8 cellular contexts compared by ENCODE assay signal in the genomic region with DNA sequence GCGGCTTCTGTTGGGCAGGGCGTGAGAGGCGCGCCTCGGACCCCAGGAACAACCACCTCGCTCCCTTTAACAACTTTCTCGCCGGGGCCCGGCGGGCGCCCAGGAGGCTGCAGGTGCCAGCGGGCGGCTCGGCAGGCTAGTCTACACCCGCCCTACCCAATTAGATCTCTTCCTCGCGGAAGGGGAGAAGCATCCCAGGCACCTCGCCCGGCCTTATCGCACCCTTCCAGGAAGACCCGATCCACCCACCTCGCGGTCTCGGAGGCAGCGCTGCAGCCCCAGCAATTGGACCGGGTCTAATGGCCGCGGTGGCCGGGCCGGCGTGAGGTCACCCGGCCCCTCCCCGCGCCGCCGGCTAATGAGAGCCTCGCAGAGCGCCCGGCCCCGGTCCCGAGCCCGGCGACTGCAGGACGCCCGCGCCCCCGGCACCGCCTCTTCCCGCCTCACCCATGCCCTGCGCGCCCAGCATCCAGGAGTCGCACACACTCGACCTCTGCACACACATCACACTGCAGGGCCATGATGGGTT. TPM values are rescaled to one million over a fixed set of nuclear protein-coding genes. Genes with fewer than 3 reads are reported as not detected.
DNase-seq lines count a peak whose midpoint lies in the region; ATAC-seq and TF ChIP-seq lines count a peak whose summit lies in the region.

A gene (minus strand): TSS at position 298 of the 529 bp plus-strand sequence. CDS start 419 bp downstream, outside the sequence.

- H3K27me3 ChIP-seq in dorsolateral prefrontal cortex (no peaks in the 10 kb centered on the region), left lung (peaks cover 0 to 23% of the 10 kb centered on the region in 2 donors)

- no peak for TF ChIP-seq EP300 in Ishikawa (IDR thresholded peaks at IDR 0.05; ENCODE audit: borderline replicate concordance)

- peak in 21 of 56 donors; percentile 10 to 55 (median 24) for TF ChIP-seq CTCF in dorsolateral prefrontal cortex (IDR thresholded peaks at IDR 0.05 in 54 of 56, conservative IDR thresholded peaks at IDR 0.05 in 2 of 56; ENCODE audit: low read depth in 1 of 56, partially characterized antibody in 56 of 56)
- no peak for TF ChIP-seq CTCF in left lung (IDR thresholded peaks at IDR 0.05)
- TF ChIP-seq CTCF in RWPE1 (conservative IDR thresholded peaks at IDR 0.05; ENCODE audit: low read depth), result no peak

- CTCF ChIA-PET in RWPE1 (lab: Yijun Ruan, JAX), result interaction anchor here (0.5 kb wide), 1 partner anchor 12 kb away, joined by 3 read pairs; no protein-coding TSS in a partner anchor

- DNase-seq in NCI-H345 (lab: John Stamatoyannopoulos, UW), result peak; percentile 20
- DNase-seq in NCI-H345 treated with DMSO at 0.1 percent for 48 hours (lab: John Stamatoyannopoulos, UW; ENCODE audit: unreplicated experiment), result no peak
- DNase-seq in activated CD4-positive, CD25-positive, alpha-beta regulatory T cell treated with anti-CD3 and anti-CD28 coated beads, Interleukin-2, amount 50 U/mL, for 72 hours, result peak; percentile 58
- DNase-seq in dorsolateral prefrontal cortex, result peak; percentile 47 to 88 (median 76)
- DNase-seq in left lung, result peak; percentile 83 to 94
- peak; percentile 33 to 54 for DNase-seq in stimulated activated CD4-positive, alpha-beta T cell treated with anti-CD3 and anti-CD28 coated beads, Interleukin-2, amount 100 ng/mL, for 24 hours
- no peak for DNase-seq in RWPE1 (ENCODE audit: low spot score)

- H3K36me3 ChIP-seq in left lung, result no peaks in the 10 kb centered on the region

- intact Hi-C loops in dorsolateral prefrontal cortex (cut with DNase I), result loop anchor here (5.0 kb wide), 3 partner anchors 42 to 107 kb away; a partner anchor contains a TSS
- intact Hi-C loops in left lung (cut with DNase I), result no loop called here

- H3K9me3 ChIP-seq in left lung, result no peaks in the 10 kb centered on the region

- TF ChIP-seq RAD21 in Ishikawa (IDR thresholded peaks at IDR 0.05; ENCODE audit: low read depth), result 0 out of 2 replicates have a peak, but pooled peaks have one; percentile 1

- peak; percentile 95 for ATAC-seq in left lung

- H3K27ac ChIP-seq in dorsolateral prefrontal cortex, result peak within 1 kb of the TSS; percentile 74 to 100 (median 97)
- H3K27ac ChIP-seq in left lung, result peak within 1 kb of the TSS; percentile 76 to 84
- H3K27ac ChIP-seq in RWPE1, result no peak within 1 kb of the TSS

- H3K4me1 ChIP-seq in left lung, result peaks cover 4 to 53% of the 10 kb centered on the region in 2 donors

- POLR2A ChIA-PET in RWPE1 (lab: Yijun Ruan, JAX; ENCODE audit: low non-redundant PET), result no interaction called here

- H3K4me3 ChIP-seq in dorsolateral prefrontal cortex (peak within 1 kb of the TSS; percentile 59 to 97 (median 87)), left lung (peak within 1 kb of the TSS; percentile 73 to 81)

TF ChIP-seq in Ishikawa, 13 proteins besides CTCF, POLR2A, EP300 and RAD21:
- TF ChIP-seq, protein P1, sequence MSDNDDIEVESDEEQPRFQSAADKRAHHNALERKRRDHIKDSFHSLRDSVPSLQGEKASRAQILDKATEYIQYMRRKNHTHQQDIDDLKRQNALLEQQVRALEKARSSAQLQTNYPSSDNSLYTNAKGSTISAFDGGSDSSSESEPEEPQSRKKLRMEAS (IDR thresholded peaks at IDR 0.05), result no peak
- no peak for TF ChIP-seq TAF1 (IDR thresholded peaks at IDR 0.05; ENCODE audit: low read depth)
- TF ChIP-seq CREB1 (IDR thresholded peaks at IDR 0.05; ENCODE audit: low read depth), result no peak
- TF ChIP-seq, protein P2, sequence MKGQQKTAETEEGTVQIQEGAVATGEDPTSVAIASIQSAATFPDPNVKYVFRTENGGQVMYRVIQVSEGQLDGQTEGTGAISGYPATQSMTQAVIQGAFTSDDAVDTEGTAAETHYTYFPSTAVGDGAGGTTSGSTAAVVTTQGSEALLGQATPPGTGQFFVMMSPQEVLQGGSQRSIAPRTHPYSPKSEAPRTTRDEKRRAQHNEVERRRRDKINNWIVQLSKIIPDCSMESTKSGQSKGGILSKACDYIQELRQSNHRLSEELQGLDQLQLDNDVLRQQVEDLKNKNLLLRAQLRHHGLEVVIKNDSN (IDR thresholded peaks at IDR 0.05), result no peak
- no peak for TF ChIP-seq TCF12 (IDR thresholded peaks at IDR 0.05; ENCODE audit: low read depth)
- TF ChIP-seq, protein P3, sequence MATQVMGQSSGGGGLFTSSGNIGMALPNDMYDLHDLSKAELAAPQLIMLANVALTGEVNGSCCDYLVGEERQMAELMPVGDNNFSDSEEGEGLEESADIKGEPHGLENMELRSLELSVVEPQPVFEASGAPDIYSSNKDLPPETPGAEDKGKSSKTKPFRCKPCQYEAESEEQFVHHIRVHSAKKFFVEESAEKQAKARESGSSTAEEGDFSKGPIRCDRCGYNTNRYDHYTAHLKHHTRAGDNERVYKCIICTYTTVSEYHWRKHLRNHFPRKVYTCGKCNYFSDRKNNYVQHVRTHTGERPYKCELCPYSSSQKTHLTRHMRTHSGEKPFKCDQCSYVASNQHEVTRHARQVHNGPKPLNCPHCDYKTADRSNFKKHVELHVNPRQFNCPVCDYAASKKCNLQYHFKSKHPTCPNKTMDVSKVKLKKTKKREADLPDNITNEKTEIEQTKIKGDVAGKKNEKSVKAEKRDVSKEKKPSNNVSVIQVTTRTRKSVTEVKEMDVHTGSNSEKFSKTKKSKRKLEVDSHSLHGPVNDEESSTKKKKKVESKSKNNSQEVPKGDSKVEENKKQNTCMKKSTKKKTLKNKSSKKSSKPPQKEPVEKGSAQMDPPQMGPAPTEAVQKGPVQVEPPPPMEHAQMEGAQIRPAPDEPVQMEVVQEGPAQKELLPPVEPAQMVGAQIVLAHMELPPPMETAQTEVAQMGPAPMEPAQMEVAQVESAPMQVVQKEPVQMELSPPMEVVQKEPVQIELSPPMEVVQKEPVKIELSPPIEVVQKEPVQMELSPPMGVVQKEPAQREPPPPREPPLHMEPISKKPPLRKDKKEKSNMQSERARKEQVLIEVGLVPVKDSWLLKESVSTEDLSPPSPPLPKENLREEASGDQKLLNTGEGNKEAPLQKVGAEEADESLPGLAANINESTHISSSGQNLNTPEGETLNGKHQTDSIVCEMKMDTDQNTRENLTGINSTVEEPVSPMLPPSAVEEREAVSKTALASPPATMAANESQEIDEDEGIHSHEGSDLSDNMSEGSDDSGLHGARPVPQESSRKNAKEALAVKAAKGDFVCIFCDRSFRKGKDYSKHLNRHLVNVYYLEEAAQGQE (IDR thresholded peaks at IDR 0.05; ENCODE audit: low read depth), result no peak
- no peak for TF ChIP-seq TEAD4 (IDR thresholded peaks at IDR 0.05)
- peak; percentile 54; the same call in 1 of the 2 replicates for TF ChIP-seq ZBTB7A (IDR thresholded peaks at IDR 0.05; ENCODE audit: low read depth)
- TF ChIP-seq NFIC (IDR thresholded peaks at IDR 0.05), result no peak
- TF ChIP-seq EGR1 (IDR thresholded peaks at IDR 0.05), result no peak
- TF ChIP-seq YY1 (IDR thresholded peaks at IDR 0.05; ENCODE audit: low read depth), result peak; percentile 47; the same call in 1 of the 2 replicates

RNA-seq across cellular contexts. Expression of the gene that starts here (rescaled TPM):
- total RNA-seq in dorsolateral prefrontal cortex (100 to 1,000 TPM in 100 of 120 experiments, 10 to 100 TPM in 20; 68.4 to 465 (median 140) TPM), left lung (10 to 100 TPM; 74.2 to 86.4 TPM)

Comparison
In these comparisons a context has a peak if more than half of its experiments do, and no peak if none do; other contexts are left out.
1. DNase-seq: peak in NCI-H345 (single experiment), activated CD4-positive, CD25-positive, alpha-beta regulatory T cell treated with anti-CD3 and anti-CD28 coated beads, Interleukin-2, amount 50 U/mL, for 72 hours (single experiment), dorsolateral prefrontal cortex (10 of 10), left lung (2 of 2) and stimulated activated CD4-positive, alpha-beta T cell treated with anti-CD3 and anti-CD28 coated beads, Interleukin-2, amount 100 ng/mL, for 24 hours (2 of 2); none in NCI-H345 treated with DMSO at 0.1 percent for 48 hours (single experiment) and RWPE1 (single experiment).
2. intact Hi-C loops: an anchor here in dorsolateral prefrontal cortex (5.0 kb wide); none called in left lung.